Comparison of ENCODE assay signal across 27 cellular contexts in genomic region chr7:73512018-73512780, GRCh38. TPM values are rescaled to one million over a fixed set of nuclear protein-coding genes. Genes with fewer than 3 reads are reported as not detected.
DNase-seq lines count a peak whose midpoint lies in the region; ATAC-seq and TF ChIP-seq lines count a peak whose summit lies in the region.
"Had no signal": no experiment of that assay in that cellular context is flagged by ENCODE, and none has a peak within 500 bp of the region (broad histone marks: within the 10 kb centered on the region; RNA-seq: fewer than 3 reads in every experiment).

No MANE protein-coding gene starts in this region.

- H3K36me3 ChIP-seq in Panc1 (ENCODE audit: control insufficient read depth, insufficient read depth, low read length) (peaks cover 10% of the 10 kb centered on the region), osteoblast (ENCODE audit: insufficient read depth, low read length) (peaks cover 60% of the 10 kb centered on the region), breast epithelium (no peaks in the 10 kb centered on the region)

- POLR2A ChIA-PET in AG04449 (lab: Yijun Ruan, JAX) = no interaction called here
- POLR2A ChIA-PET in Panc1 (lab: Charles Lee) = no interaction called here

- H3K27ac ChIP-seq in Panc1 (ENCODE audit: low read length) = no peak overlapping the region
- H3K27ac ChIP-seq in osteoblast (ENCODE audit: low read depth, low read length) = peak overlapping the region; percentile 80
- no peak overlapping the region for H3K27ac ChIP-seq in breast epithelium

- H2AFZ ChIP-seq in osteoblast (ENCODE audit: low read length) = no peak overlapping the region

- peaks cover 16% of the 10 kb centered on the region for H4K20me1 ChIP-seq in osteoblast (ENCODE audit: insufficient read depth, low read length)

- H3K9me3 ChIP-seq in Panc1 (ENCODE audit: control insufficient read depth, insufficient read depth, low read depth, low read length) = no peaks in the 10 kb centered on the region
- H3K9me3 ChIP-seq in osteoblast (ENCODE audit: low read depth, low read length) = no peaks in the 10 kb centered on the region
- H3K9me3 ChIP-seq in breast epithelium = no peaks in the 10 kb centered on the region
- H3K9me3 ChIP-seq: sigmoid colon had no signal

- peak overlapping the region; percentile 14 for H3K4me2 ChIP-seq in osteoblast (ENCODE audit: insufficient read depth, low read length)

- ATAC-seq in Panc1 (no peak), HG03108 (IDR thresholded peaks at IDR 0.05; ENCODE audit: unreplicated experiment) (no peak)
- ATAC-seq: activated CD8-positive, alpha-beta T cell treated with anti-CD3 and anti-CD28 coated beads for 36 hours; activated T-cell treated with anti-CD3 and anti-CD28 coated beads, Interleukin-2, amount 50 U/mL, for 4 hours; esophagus mucosa; naive thymus-derived CD8-positive, alpha-beta T cell; SK-N-SH treated with all-trans-retinoic acid at 6 μM for 48 hours had no signal

- no peak overlapping the region for H3K4me3 ChIP-seq in AG04449 (ENCODE audit: low read depth, low read length)
- H3K4me3 ChIP-seq in Panc1 (ENCODE audit: low read depth in 2 of 2, low read length in 2 of 2) = no peak overlapping the region
- H3K4me3 ChIP-seq in osteoblast (ENCODE audit: insufficient read depth, low read length) = no peak overlapping the region
- H3K4me3 ChIP-seq in breast epithelium = no peak overlapping the region
- H3K4me3 ChIP-seq: sigmoid colon had no signal

- in situ Hi-C loops in Panc1 (cut with HindIII; ENCODE audit: low pct_unique_long_range_greater_than_20kb, low sequenced_read_pairs) = no loop called here

- DNase-seq in AG04449 (ENCODE audit: low read depth, low spot score) (peak; percentile 28), Panc1 (ENCODE audit: low read depth, low spot score) (no peak), fibroblast of gingiva (ENCODE audit: low read depth) (peak; percentile 57), osteoblast (ENCODE audit: insufficient read length, low spot score, missing footprints) (peak; percentile 67), breast epithelium (ENCODE audit: low spot score in 2 of 2) (no peak), AG20443 (ENCODE audit: low spot score) (no peak)
- DNase-seq in stimulated activated CD4-positive, alpha-beta T cell treated with anti-CD3 and anti-CD28 coated beads, Interleukin-2, amount 100 ng/mL, for 24 hours = no peak
- DNase-seq: activated CD4-positive, CD25-positive, alpha-beta regulatory T cell; activated CD8-positive, alpha-beta T cell treated with anti-CD3 and anti-CD28 coated beads for 36 hours; activated naive CD4-positive, alpha-beta T cell treated with anti-CD3 and anti-CD28 coated beads, Interleukin-2, amount 50 U/mL, for 16 hours; activated T-cell treated with anti-CD3 and anti-CD28 coated beads, Interleukin-2, amount 50 U/mL, for 4 hours; CD4-positive, alpha-beta memory T cell; DMS153; effector CD8-positive, alpha-beta T cell; H9; KBM-7; naive thymus-derived CD8-positive, alpha-beta T cell; NCI-H1694; NCI-H2171; NCI-H524 treated with DMSO at 0.1 percent for 48 hours; sigmoid colon; stimulated activated CD4-positive, alpha-beta T cell treated with anti-CD3 and anti-CD28 coated beads, Interleukin-15, amount 100 ng/mL, for 24 hours; stimulated activated CD8-positive, alpha-beta memory T cell treated with anti-CD3 and anti-CD28 coated beads, Interleukin-4, amount 100 ng/mL, for 48 hours; T1000 had no signal

- H3K27me3 ChIP-seq in Panc1 (ENCODE audit: control insufficient read depth, insufficient read depth, low read length) (no peaks in the 10 kb centered on the region), osteoblast (ENCODE audit: insufficient read depth, low read length) (no peaks in the 10 kb centered on the region), breast epithelium (no peaks in the 10 kb centered on the region)
- H3K27me3 ChIP-seq: sigmoid colon had no signal

- BruUV-seq in Panc1 (replicated peaks; lab: Mats Ljungman, UMichigan) = TSS peak; percentile 10

- intact Hi-C loops in Panc1 (cut with micrococcal nuclease; ENCODE audit: unreplicated experiment) = no loop called here
- intact Hi-C loops in breast epithelium (cut with DNase I; ENCODE audit: low total_unique reads) = no loop called here

- CTCF ChIA-PET in AG04449 (lab: Yijun Ruan, JAX) (interaction anchor here (1.0 kb wide), 1 partner anchor 8 kb away, joined by 3 read pairs; no protein-coding TSS in a partner anchor), Panc1 (lab: Charles Lee) (interaction anchor here (0.6 kb wide), 1 partner anchor 202 kb away, joined by 3 read pairs; no protein-coding TSS in a partner anchor)

- TF ChIP-seq CTCF in AG04449 (IDR thresholded peaks at IDR 0.05; ENCODE audit: insufficient read depth, low read length, missing control alignments) (no peak), Panc1 (IDR thresholded peaks at IDR 0.05) (no peak), osteoblast (IDR thresholded peaks at IDR 0.05; ENCODE audit: extremely low read depth, low read depth, low read length) (no peak), breast epithelium (IDR thresholded peaks at IDR 0.05) (no peak)

- H3K4me1 ChIP-seq in Panc1 (ENCODE audit: control insufficient read depth, insufficient read depth, low read length) = peaks cover 5% of the 10 kb centered on the region; the same call in 1 of the 2 replicates
- H3K4me1 ChIP-seq in osteoblast (ENCODE audit: insufficient read depth, low read length) = peaks cover 15% of the 10 kb centered on the region
- H3K4me1 ChIP-seq in breast epithelium = no peaks in the 10 kb centered on the region

- TF ChIP-seq POLR2A in breast epithelium (IDR thresholded peaks at IDR 0.05) = no peak

- H3K79me2 ChIP-seq in osteoblast (ENCODE audit: insufficient read depth, low read length) = peaks cover 94% of the 10 kb centered on the region

RNA-seq across cellular contexts. Expression of gene BAZ1B, which starts 9.9 kb away (rescaled TPM):
- total RNA-seq in Panc1 (2021; ENCODE audit: unreplicated experiment) = 107 TPM
- 53.8 TPM for polyA plus RNA-seq in Panc1 (2012; ENCODE audit: insufficient read length)
- 58.3 and 61.2 TPM in 2 replicates for total RNA-seq in osteoblast
- total RNA-seq in breast epithelium = 10 to 100 TPM; 53.7 to 57.4 (median 56.3) TPM

RNA-seq across cellular contexts. Expression of gene BCL7B, which starts 45.3 kb away (rescaled TPM):
- total RNA-seq in Panc1 (2021; ENCODE audit: unreplicated experiment) (95.4 TPM), osteoblast (26.8 and 32.9 TPM in 2 replicates), breast epithelium (10 to 100 TPM; 29.6 to 93.0 (median 40.6) TPM)
- polyA plus RNA-seq in Panc1 (2012; ENCODE audit: insufficient read length) = 89.8 TPM

Comparison
In these comparisons a context has a peak if more than half of its experiments do, and no peak if none do; other contexts are left out.
1. DNase-seq: peak in AG04449 (single experiment), fibroblast of gingiva (single experiment) and osteoblast (single experiment); none in Panc1 (single experiment), breast epithelium (0 of 2), stimulated activated CD4-positive, alpha-beta T cell treated with anti-CD3 and anti-CD28 coated beads, Interleukin-2, amount 100 ng/mL, for 24 hours (0 of 2) and AG20443 (single experiment).